8 cellular contexts compared by ENCODE assay signal in the genomic region with DNA sequence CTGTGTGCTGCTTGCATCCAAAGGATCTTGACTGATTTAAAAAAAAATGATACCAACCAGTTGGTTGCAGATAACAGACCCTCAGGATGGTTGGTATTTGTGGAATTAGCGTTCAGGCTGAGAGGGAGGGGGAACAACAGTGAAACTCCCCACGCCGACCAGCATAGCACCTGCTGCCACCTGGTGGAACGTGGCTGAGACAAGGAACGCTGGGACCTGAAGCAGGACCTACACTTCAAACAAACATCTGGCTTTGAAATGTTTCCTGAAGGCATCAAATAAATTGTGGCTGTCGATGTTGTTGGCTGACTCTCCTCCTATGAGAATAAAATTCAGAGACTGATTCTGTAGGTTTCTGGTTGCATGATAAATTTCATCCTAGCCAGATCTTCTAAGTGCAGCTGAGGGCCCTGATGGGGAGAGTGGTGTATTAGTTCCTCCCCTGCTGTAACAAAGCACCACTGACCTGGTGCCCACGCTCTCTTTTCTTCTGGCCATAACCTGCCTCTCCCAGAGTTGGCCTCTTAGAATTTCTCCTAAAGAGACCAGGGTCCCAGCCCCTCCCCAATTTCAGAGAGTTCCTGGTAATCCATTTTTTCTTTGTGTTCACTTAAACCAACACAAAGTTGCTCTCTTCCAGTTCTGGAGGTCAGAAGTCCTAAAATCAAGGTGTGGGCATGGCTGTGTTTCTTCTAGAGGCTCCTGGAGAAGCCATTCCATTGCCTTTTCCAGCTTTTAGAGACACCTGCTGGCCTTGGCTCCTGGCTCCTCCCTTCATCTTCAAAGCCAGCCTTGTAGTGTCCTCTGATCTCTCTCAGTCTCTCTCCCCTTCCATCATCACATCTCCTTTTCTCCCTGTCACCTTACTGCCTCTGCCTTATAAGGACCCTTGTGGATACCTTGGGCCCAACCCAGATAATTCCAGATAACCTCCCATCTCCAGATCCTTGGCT. TPM values are rescaled to one million over a fixed set of nuclear protein-coding genes. Genes with fewer than 3 reads are reported as not detected.
DNase-seq lines count a peak whose midpoint lies in the region; ATAC-seq and TF ChIP-seq lines count a peak whose summit lies in the region.

No MANE protein-coding gene starts in this region.

- TF ChIP-seq CTCF in DOHH2 (IDR thresholded peaks at IDR 0.05; ENCODE audit: low read depth, low read length, poor library complexity, severe bottlenecking) (peak; percentile 86), VCaP (conservative IDR thresholded peaks at IDR 0.05) (peak; percentile 92), choroid plexus epithelial cell (conservative IDR thresholded peaks at IDR 0.05; ENCODE audit: low read depth, low read length) (peak; percentile 85), thoracic aorta (IDR thresholded peaks at IDR 0.05) (peak; percentile 47)

- no peaks in the 10 kb centered on the region for H3K9me2 ChIP-seq in DOHH2 (replicated peaks; ENCODE audit: control insufficient read depth, low read length)

- H3K4me1 ChIP-seq in DOHH2 (ENCODE audit: control insufficient read depth, low read length) (no peaks in the 10 kb centered on the region), thoracic aorta (ENCODE audit: control insufficient read depth in 1 of 2, low read depth in 2 of 2) (peaks cover 0 to 20% of the 10 kb centered on the region in 2 donors)

- ATAC-seq in thoracic aorta (ENCODE audit: insufficient number of reproducible peaks, low FRiP score, low read depth) (no peak), GM21390 (IDR thresholded peaks at IDR 0.05; ENCODE audit: unreplicated experiment) (no peak)

- no peaks in the 10 kb centered on the region for H3F3A ChIP-seq in DOHH2 (ENCODE audit: control insufficient read depth, insufficient read depth)

- peaks cover 38% of the 10 kb centered on the region for H3K27me3 ChIP-seq in DOHH2 (ENCODE audit: control insufficient read depth, low read length)
- H3K27me3 ChIP-seq in thoracic aorta (replicated peaks; ENCODE audit: insufficient read depth), result no peaks in the 10 kb centered on the region

- no peaks in the 10 kb centered on the region for H4K20me1 ChIP-seq in DOHH2 (ENCODE audit: control insufficient read depth, insufficient read depth, low read depth, low read length)

- peak; percentile 44 for DNase-seq in Jurkat, Clone E6-1 (ENCODE audit: low read depth, low spot score)
- DNase-seq in choroid plexus epithelial cell (ENCODE audit: low read depth), result peak; percentile 63
- peak; percentile 69 to 78 for DNase-seq in lung microvascular endothelial cell (ENCODE audit: low read depth in 2 of 2)
- DNase-seq in thoracic aorta (ENCODE audit: low spot score), result no peak
- no peak for DNase-seq in OCI-M2 (lab: John Stamatoyannopoulos, UW; ENCODE audit: unreplicated experiment)

- no peak overlapping the region for H3K4me2 ChIP-seq in DOHH2 (ENCODE audit: low read length)

- H3K4me3 ChIP-seq in DOHH2 (ENCODE audit: low read length) (no peak overlapping the region), choroid plexus epithelial cell (ENCODE audit: low read depth, low read length) (peak overlapping the region; percentile 30), thoracic aorta (no peak overlapping the region)
- no peak overlapping the region for H3K4me3 ChIP-seq in Jurkat, Clone E6-1 (ENCODE audit: low read length)

- H3K27ac ChIP-seq in DOHH2 (ENCODE audit: low read depth, low read length), result no peak overlapping the region
- peak overlapping the region; percentile 87 for H3K27ac ChIP-seq in VCaP
- H3K27ac ChIP-seq in thoracic aorta, result no peak overlapping the region

- H3K9me3 ChIP-seq in DOHH2 (ENCODE audit: control insufficient read depth, insufficient read depth, low read length) (no peaks in the 10 kb centered on the region), thoracic aorta (no peaks in the 10 kb centered on the region)

- H3K36me3 ChIP-seq in DOHH2 (ENCODE audit: control insufficient read depth, low read length) (no peaks in the 10 kb centered on the region), thoracic aorta (no peaks in the 10 kb centered on the region)

- H3K79me2 ChIP-seq in DOHH2 (ENCODE audit: control insufficient read depth, low read length), result no peaks in the 10 kb centered on the region

RNA-seq across cellular contexts. Expression of a gene that starts 17.3 kb away (rescaled TPM):
- polyA plus RNA-seq in Jurkat, Clone E6-1 (2012; ENCODE audit: insufficient read depth, insufficient read length), result 20.9 TPM
- 39.4 and 42.5 TPM in 2 replicates for total RNA-seq in lung microvascular endothelial cell
- total RNA-seq in thoracic aorta, result 10 to 100 TPM; 35.9 to 84.9 TPM

RNA-seq across cellular contexts. Expression of a gene that starts 20.5 kb away (rescaled TPM):
- not detected for polyA plus RNA-seq in Jurkat, Clone E6-1 (2012; ENCODE audit: insufficient read depth, insufficient read length)
- total RNA-seq in lung microvascular endothelial cell (2.0 and 5.0 TPM in 2 replicates), thoracic aorta (10 to 100 TPM in 1 of 2 donors, 1 to 10 TPM in 1; 1.4 to 30.3 TPM)

RNA-seq across cellular contexts. Expression of a gene that starts 30.9 kb away (rescaled TPM):
- not detected for polyA plus RNA-seq in Jurkat, Clone E6-1 (2012; ENCODE audit: insufficient read depth, insufficient read length)
- total RNA-seq in lung microvascular endothelial cell (5.8 and 12.2 TPM in 2 replicates), thoracic aorta (10 to 100 TPM; 40.1 to 47.3 TPM)

Comparison
In these comparisons a context has a peak if more than half of its experiments do, and no peak if none do; other contexts are left out.
1. DNase-seq: peak in Jurkat, Clone E6-1 (single experiment), choroid plexus epithelial cell (single experiment) and lung microvascular endothelial cell (2 of 2); none in thoracic aorta (single experiment) and OCI-M2 (single experiment).
2. Peak in every context shown above with its lines, with median percentiles within 50 percentile points of each other: CTCF ChIP-seq.